In the genomic region with DNA sequence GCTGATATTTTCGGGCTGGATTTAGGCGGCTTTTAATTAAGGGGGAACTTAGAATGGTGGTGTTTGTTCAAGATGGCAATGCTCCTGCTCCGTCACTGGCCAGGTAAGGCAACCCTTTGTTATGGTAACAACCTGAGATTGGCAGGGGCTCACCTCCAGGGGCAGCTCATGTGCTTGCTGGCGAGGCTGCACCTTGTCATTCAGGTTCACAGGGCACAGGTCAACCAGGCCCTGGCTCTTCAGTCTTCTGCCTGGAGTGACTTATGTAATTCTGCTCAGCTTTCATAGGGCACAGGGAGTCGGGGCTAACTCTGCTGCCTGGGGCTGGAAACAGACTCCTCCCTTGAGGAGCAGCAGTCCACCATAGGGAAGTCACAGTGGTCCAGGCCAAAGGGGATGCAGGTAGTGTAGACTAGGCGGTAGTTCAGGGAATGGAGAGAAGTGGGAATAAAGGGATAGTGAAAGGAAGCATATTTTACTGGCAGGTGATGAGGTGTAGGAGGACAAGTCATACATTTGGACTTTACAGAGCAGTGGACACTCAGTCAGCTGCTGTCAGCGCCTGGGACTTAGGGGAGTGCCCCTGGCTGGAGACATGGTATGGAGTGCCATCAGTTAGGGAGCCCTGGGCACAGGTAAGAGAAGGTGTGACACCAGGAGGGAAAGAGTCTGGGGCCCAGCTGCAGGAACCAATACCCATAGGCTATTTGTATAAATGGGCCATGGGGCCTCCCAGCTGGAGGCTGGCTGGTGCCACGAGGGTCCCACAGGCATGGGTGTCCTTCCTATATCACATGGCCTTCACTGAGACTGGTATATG, we compare ENCODE assay signal across 13 cellular contexts. TPM values are rescaled to one million over a fixed set of nuclear protein-coding genes. Genes with fewer than 3 reads are reported as not detected.
DNase-seq lines count a peak whose midpoint lies in the region; ATAC-seq, FAIRE-seq and TF ChIP-seq lines count a peak whose summit lies in the region.
"Had no signal": no experiment of that assay in that cellular context is flagged by ENCODE, and none has a peak within 500 bp of the region (broad histone marks: within the 10 kb centered on the region; RNA-seq: fewer than 3 reads in every experiment).

No MANE protein-coding gene starts in this region.

- H3K9me3 Mint-ChIP-seq in CD8-positive, alpha-beta T cell = no peaks in the 10 kb centered on the region
- H3K9me3 Mint-ChIP-seq in IgD-negative memory B cell (no peaks in the 10 kb centered on the region), astrocyte (ENCODE audit: unreplicated experiment) (no peaks in the 10 kb centered on the region)
- H3K9me3 Mint-ChIP-seq in natural killer cell treated with Interleukin-12 subunit alpha and Interleukin-12 subunit beta and Interleukin-15 and Interleukin-18, amount 100 ng/mL, for 72 hours = no peaks in the 10 kb centered on the region

- peaks cover 23% of the 10 kb centered on the region for H3K4me1 Mint-ChIP-seq in CD8-positive, alpha-beta T cell (ENCODE audit: low read depth)
- peaks cover 6 to 11% (median 9%) of the 10 kb centered on the region in 3 donors for H3K4me1 Mint-ChIP-seq in IgD-negative memory B cell
- H3K4me1 Mint-ChIP-seq in astrocyte (ENCODE audit: low read depth, unreplicated experiment) = peaks cover 28% of the 10 kb centered on the region
- H3K4me1 Mint-ChIP-seq in natural killer cell treated with Interleukin-12 subunit alpha and Interleukin-12 subunit beta and Interleukin-15 and Interleukin-18, amount 100 ng/mL, for 72 hours (ENCODE audit: low read depth in 2 of 2) = peaks cover 18 to 23% of the 10 kb centered on the region in 2 donors

- FAIRE-seq in astrocyte (lab: Jason Lieb, UNC) = no peak
- FAIRE-seq: colon had no signal

- H3K27ac ChIP-seq in CD8-positive, alpha-beta T cell (ENCODE audit: low read depth, low read length) = no peak overlapping the region
- H3K27ac ChIP-seq in astrocyte (ENCODE audit: low read depth, low read length) = no peak overlapping the region
- no peak overlapping the region for H3K27ac ChIP-seq in foreskin keratinocyte

- intact Hi-C loops in CD8-positive, alpha-beta T cell (cut with DNase I, micrococcal nuclease) = loop anchor here (5.0 to 10.0 kb wide), 4 partner anchors 36 to 664 kb away; partner anchors contain the start of genes SLC2A11 (in 2 of the 2), CABIN1 (in 1 of the 2), GUCD1 (in 1 of the 2) and SMARCB1 (in 1 of the 2)

- peaks cover 9% of the 10 kb centered on the region for H3K36me3 ChIP-seq in CD8-positive, alpha-beta T cell (ENCODE audit: insufficient read depth, low read length)
- peaks cover 8% of the 10 kb centered on the region for H3K36me3 ChIP-seq in astrocyte (ENCODE audit: insufficient read depth, low read length)

- H3K4me2 ChIP-seq in astrocyte (ENCODE audit: low read length) = no peak overlapping the region

- H3K27me3 Mint-ChIP-seq in CD8-positive, alpha-beta T cell (ENCODE audit: low read depth) = no peaks in the 10 kb centered on the region
- H3K27me3 Mint-ChIP-seq in IgD-negative memory B cell (no peaks in the 10 kb centered on the region), astrocyte (ENCODE audit: low read depth, unreplicated experiment) (peaks cover 2% of the 10 kb centered on the region)
- no peaks in the 10 kb centered on the region for H3K27me3 Mint-ChIP-seq in natural killer cell treated with Interleukin-12 subunit alpha and Interleukin-12 subunit beta and Interleukin-15 and Interleukin-18, amount 100 ng/mL, for 72 hours

- no peaks in the 10 kb centered on the region for H3K9me3 ChIP-seq in CD8-positive, alpha-beta T cell (ENCODE audit: low read length)
- no peaks in the 10 kb centered on the region for H3K9me3 ChIP-seq in astrocyte (ENCODE audit: insufficient read depth, low read depth, low read length)
- H3K9me3 ChIP-seq: heart right ventricle had no signal

- no peak overlapping the region for H2AFZ ChIP-seq in astrocyte (ENCODE audit: low read depth, low read length)

- no peak overlapping the region for H3K4me3 ChIP-seq in CD8-positive, alpha-beta T cell (ENCODE audit: low read depth, low read length)
- H3K4me3 ChIP-seq in astrocyte (ENCODE audit: insufficient read depth, low read depth, low read length) = no peak overlapping the region

- H3K36me3 Mint-ChIP-seq in CD8-positive, alpha-beta T cell = peaks cover 26% of the 10 kb centered on the region
- H3K36me3 Mint-ChIP-seq in IgD-negative memory B cell = peaks cover 1% of the 10 kb centered on the region
- H3K36me3 Mint-ChIP-seq in astrocyte (ENCODE audit: low read depth, unreplicated experiment) = peaks cover 13% of the 10 kb centered on the region
- no peaks in the 10 kb centered on the region for H3K36me3 Mint-ChIP-seq in natural killer cell treated with Interleukin-12 subunit alpha and Interleukin-12 subunit beta and Interleukin-15 and Interleukin-18, amount 100 ng/mL, for 72 hours

- DNase-seq in CD8-positive, alpha-beta T cell = no peak
- DNase-seq in astrocyte (ENCODE audit: low read depth) (no peak), foreskin keratinocyte (no peak), NCI-H2171 treated with DMSO at 0.1 percent for 48 hours (lab: John Stamatoyannopoulos, UW) (no peak)
- peak; percentile 60 for DNase-seq in natural killer cell treated with Interleukin-12 subunit alpha and Interleukin-12 subunit beta and Interleukin-15 and Interleukin-18, amount 100 ng/mL, for 72 hours (ENCODE audit: low spot score)
- DNase-seq in activated CD8-positive, alpha-beta memory T cell treated with anti-CD3 and anti-CD28 coated beads for 24 hours = no peak
- DNase-seq: DMS79; heart right ventricle; SIG-M5; stimulated activated CD4-positive, alpha-beta T cell treated with anti-CD3 and anti-CD28 coated beads, Interleukin-4, amount 100 ng/mL, for 4 hours had no signal

- H3K4me3 Mint-ChIP-seq in CD8-positive, alpha-beta T cell = peak overlapping the region; percentile 93
- H3K4me3 Mint-ChIP-seq in IgD-negative memory B cell (peak overlapping the region; percentile 92 to 98 (median 97)), astrocyte (ENCODE audit: unreplicated experiment) (peak overlapping the region; percentile 83)
- peak overlapping the region; percentile 84 for H3K4me3 Mint-ChIP-seq in natural killer cell treated with Interleukin-12 subunit alpha and Interleukin-12 subunit beta and Interleukin-15 and Interleukin-18, amount 100 ng/mL, for 72 hours

- peaks cover 16% of the 10 kb centered on the region for H3K4me1 ChIP-seq in CD8-positive, alpha-beta T cell (ENCODE audit: insufficient read depth, low read length)
- H3K4me1 ChIP-seq in astrocyte (ENCODE audit: insufficient read depth, low read length) = peaks cover 28% of the 10 kb centered on the region
- H3K4me1 ChIP-seq in foreskin keratinocyte = peaks cover 4% of the 10 kb centered on the region

- POLR2A ChIA-PET in CD8-positive, alpha-beta T cell (lab: Charles Lee) = interaction anchor here (1.2 to 2.7 kb wide), 3 partner anchors 18 to 662 kb away, joined by 3 to 63 read pairs (median 24); partner anchors contain the start of genes GUCD1 and SLC2A11

- no peak for ATAC-seq in CD8-positive, alpha-beta T cell
- no peak for ATAC-seq in natural killer cell treated with Interleukin-12 subunit alpha and Interleukin-12 subunit beta and Interleukin-15 and Interleukin-18, amount 100 ng/mL, for 72 hours
- no peak for ATAC-seq in foreskin keratinocyte
- ATAC-seq in GM18520 (IDR thresholded peaks at IDR 0.05; ENCODE audit: unreplicated experiment) = no peak

- H3K9ac ChIP-seq in astrocyte (ENCODE audit: low read length) = no peak overlapping the region

- peaks cover 23% of the 10 kb centered on the region for H3K79me2 ChIP-seq in astrocyte (ENCODE audit: insufficient read depth, low read length)

- no peaks in the 10 kb centered on the region for H3K27me3 ChIP-seq in CD8-positive, alpha-beta T cell (ENCODE audit: insufficient read depth, low read length)
- no peaks in the 10 kb centered on the region for H3K27me3 ChIP-seq in astrocyte (ENCODE audit: insufficient read depth, low read length)
- H3K27me3 ChIP-seq in foreskin keratinocyte = no peaks in the 10 kb centered on the region
- H3K27me3 ChIP-seq: heart right ventricle had no signal

- peaks cover 29% of the 10 kb centered on the region for H4K20me1 ChIP-seq in astrocyte (ENCODE audit: insufficient read depth, low read length)

- no peak for TF ChIP-seq CTCF in CD8-positive, alpha-beta T cell (IDR thresholded peaks at IDR 0.05)
- TF ChIP-seq CTCF in astrocyte (IDR thresholded peaks at IDR 0.05; ENCODE audit: insufficient read depth, low read depth, low read length) (no peak), foreskin keratinocyte (conservative IDR thresholded peaks at IDR 0.05) (no peak)

- CTCF ChIA-PET in CD8-positive, alpha-beta T cell (lab: Charles Lee) = interaction anchor here (0.6 to 1.9 kb wide), 8 partner anchors 8 to 35 kb away, joined by 3 to 5 read pairs (median 4); partner anchors contain the start of gene SLC2A11

- peak overlapping the region; percentile 75 for H3K27ac Mint-ChIP-seq in CD8-positive, alpha-beta T cell
- peak overlapping the region; percentile 65 to 97 (median 94) for H3K27ac Mint-ChIP-seq in IgD-negative memory B cell
- peak overlapping the region; percentile 96 for H3K27ac Mint-ChIP-seq in astrocyte (ENCODE audit: unreplicated experiment)
- peak overlapping the region; percentile 92 to 97 for H3K27ac Mint-ChIP-seq in natural killer cell treated with Interleukin-12 subunit alpha and Interleukin-12 subunit beta and Interleukin-15 and Interleukin-18, amount 100 ng/mL, for 72 hours

RNA-seq across cellular contexts. Expression of gene MIF, which starts 1.3 kb away (rescaled TPM):
- 100 to 1,000 TPM; 181 to 191 TPM for total RNA-seq in CD8-positive, alpha-beta T cell
- polyA plus RNA-seq in IgD-negative memory B cell (1,216 TPM), foreskin keratinocyte (995 and 1,070 TPM in 2 replicates)
- total RNA-seq in astrocyte (906 and 942 TPM in 2 replicates), foreskin keratinocyte (887 and 900 TPM in 2 replicates)
- 100 to 1,000 TPM; 495 to 579 TPM for total RNA-seq in natural killer cell treated with Interleukin-12 subunit alpha and Interleukin-12 subunit beta and Interleukin-15 and Interleukin-18, amount 100 ng/mL, for 72 hours

RNA-seq across cellular contexts. Expression of gene SLC2A11, which starts 35.2 kb away (rescaled TPM):
- total RNA-seq in CD8-positive, alpha-beta T cell = 10 to 100 TPM; 12.7 to 14.3 TPM
- polyA plus RNA-seq in IgD-negative memory B cell (20.7 TPM), foreskin keratinocyte (2.7 and 3.3 TPM in 2 replicates)
- total RNA-seq in astrocyte (19.1 and 19.6 TPM in 2 replicates), foreskin keratinocyte (3.2 and 3.9 TPM in 2 replicates)
- total RNA-seq in natural killer cell treated with Interleukin-12 subunit alpha and Interleukin-12 subunit beta and Interleukin-15 and Interleukin-18, amount 100 ng/mL, for 72 hours = 10 to 100 TPM in 1 of 2 donors, 1 to 10 TPM in 1; 6.8 to 12.5 TPM

RNA-seq across cellular contexts. Expression of gene DERL3, which starts 54.0 kb away (rescaled TPM):
- total RNA-seq in CD8-positive, alpha-beta T cell = under 1 TPM; 0.81 to 0.92 TPM
- 49.4 TPM for polyA plus RNA-seq in IgD-negative memory B cell
- 0.70 and 0.82 TPM in 2 replicates for total RNA-seq in astrocyte
- total RNA-seq in natural killer cell treated with Interleukin-12 subunit alpha and Interleukin-12 subunit beta and Interleukin-15 and Interleukin-18, amount 100 ng/mL, for 72 hours = 10 to 100 TPM in 1 of 2 donors, 1 to 10 TPM in 1; 4.7 to 14.3 TPM
- 1.9 and 3.5 TPM in 2 replicates for total RNA-seq in foreskin keratinocyte
- 3.3 and 3.6 TPM in 2 replicates for polyA plus RNA-seq in foreskin keratinocyte
